Comparison of ENCODE assay signal across 8 cellular contexts in genomic region chr3:52225452-52226228, GRCh38.
DNase-seq lines count a peak whose midpoint lies in the region; ATAC-seq lines count a peak whose summit lies in the region.

TLR9 (minus strand) TSS chr3:52225645; CDS start chr3:52225529, 116 bp downstream.

- peak within 1 kb of the TSS; percentile 87 for H3K27ac Mint-ChIP-seq in activated naive CD4-positive, alpha-beta T cell treated with anti-CD3 and anti-CD28 coated beads, Interleukin-2, amount 10 ng/mL, durations not matched to agents 7 days and 5 days

- H3K9me3 Mint-ChIP-seq in activated naive CD4-positive, alpha-beta T cell treated with anti-CD3 and anti-CD28 coated beads, Interleukin-2, amount 10 ng/mL, durations not matched to agents 7 days and 5 days, result no peaks in the 10 kb centered on the region

- peak; percentile 79 for ATAC-seq in HG02798 (IDR thresholded peaks at IDR 0.05; ENCODE audit: poor library complexity, unreplicated experiment)

- CTCF ChIA-PET in activated naive CD4-positive, alpha-beta T cell treated with anti-CD3 and anti-CD28 coated beads, Interleukin-2, amount 10 ng/mL, durations not matched to agents 7 days and 5 days (lab: Charles Lee), result interaction anchor here (0.9 to 10.4 kb wide), 3 partner anchors 18 to 219 kb away, joined by 3 to 125 read pairs (median 3); no protein-coding TSS in a partner anchor

- peaks cover 64% of the 10 kb centered on the region for H3K4me1 Mint-ChIP-seq in activated naive CD4-positive, alpha-beta T cell treated with anti-CD3 and anti-CD28 coated beads, Interleukin-2, amount 10 ng/mL, durations not matched to agents 7 days and 5 days

- no peak for DNase-seq in activated naive CD4-positive, alpha-beta T cell treated with anti-CD3 and anti-CD28 coated beads, Interleukin-2, amount 10 ng/mL, durations not matched to agents 7 days and 5 days
- no peak for DNase-seq in activated naive CD4-positive, alpha-beta T cell (lab: John Stamatoyannopoulos, UW)
- DNase-seq in NCI-H510A treated with DMSO at 0.1 percent for 48 hours (lab: John Stamatoyannopoulos, UW), result peak; percentile 50
- peak; percentile 91 for DNase-seq in germinal center (ENCODE audit: low spot score)
- DNase-seq in DMS153 (lab: John Stamatoyannopoulos, UW), result no peak
- DNase-seq in NCI-H2081 (lab: John Stamatoyannopoulos, UW), result no peak
- DNase-seq in AG08396 (ENCODE audit: low spot score), result no peak

- H3K27me3 Mint-ChIP-seq in activated naive CD4-positive, alpha-beta T cell treated with anti-CD3 and anti-CD28 coated beads, Interleukin-2, amount 10 ng/mL, durations not matched to agents 7 days and 5 days, result no peaks in the 10 kb centered on the region

- peaks cover 35% of the 10 kb centered on the region for H3K36me3 Mint-ChIP-seq in activated naive CD4-positive, alpha-beta T cell treated with anti-CD3 and anti-CD28 coated beads, Interleukin-2, amount 10 ng/mL, durations not matched to agents 7 days and 5 days

- H3K4me3 Mint-ChIP-seq in activated naive CD4-positive, alpha-beta T cell treated with anti-CD3 and anti-CD28 coated beads, Interleukin-2, amount 10 ng/mL, durations not matched to agents 7 days and 5 days, result peak within 1 kb of the TSS; percentile 21

Comparison
In these comparisons a context has a peak if more than half of its experiments do, and no peak if none do; other contexts are left out.
1. DNase-seq: peak in NCI-H510A treated with DMSO at 0.1 percent for 48 hours (single experiment) and germinal center (single experiment); none in activated naive CD4-positive, alpha-beta T cell treated with anti-CD3 and anti-CD28 coated beads, Interleukin-2, amount 10 ng/mL, durations not matched to agents 7 days and 5 days (single experiment), activated naive CD4-positive, alpha-beta T cell (0 of 4), DMS153 (single experiment), NCI-H2081 (0 of 2) and AG08396 (single experiment).